ENCODE assay signal across 21 cellular contexts in the genomic region with DNA sequence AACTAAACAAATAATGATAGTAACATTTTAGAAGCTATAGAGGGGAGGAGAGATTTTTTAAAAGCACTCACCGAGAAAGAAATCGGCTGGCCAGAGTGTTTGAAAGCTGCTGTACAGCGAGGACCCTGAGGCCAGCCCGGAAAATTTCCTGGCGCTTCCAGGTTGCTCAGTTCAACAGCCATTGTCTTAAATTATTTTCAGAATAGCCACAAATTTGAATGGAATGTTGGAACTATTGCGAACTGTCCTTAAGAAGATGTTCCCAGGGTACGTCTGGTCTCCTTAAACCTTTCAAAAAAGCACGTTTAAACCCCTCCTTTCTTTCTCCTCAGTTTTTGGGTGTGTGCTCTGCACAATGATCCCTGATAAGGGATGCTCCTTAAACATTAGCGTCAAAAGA. TPM values are rescaled to one million over a fixed set of nuclear protein-coding genes. Genes with fewer than 3 reads are reported as not detected.
A peak's percentile ranks its signal among the peaks of the same experiment; 100 is the strongest.
DNase-seq lines count a peak whose midpoint lies in the region; ATAC-seq and TF ChIP-seq lines count a peak whose summit lies in the region.
"Had no signal": no experiment of that assay in that cellular context is flagged by ENCODE, and none has a peak within 500 bp of the region (broad histone marks: within the 10 kb centered on the region; RNA-seq: fewer than 3 reads in every experiment).

No MANE protein-coding gene starts in this region.

- H3K27ac ChIP-seq in Peyer's patch (peak overlapping the region in 3 of 4 donors; percentile 20 to 85 (median 77)), iPS-20b (ENCODE audit: low read length) (no peak overlapping the region), trophoblast cell (ENCODE audit: low read depth, low read length) (peak overlapping the region; percentile 21)
- H3K27ac ChIP-seq: C4-2B, psoas muscle had no signal

- H2AFZ ChIP-seq in trophoblast cell (ENCODE audit: insufficient read depth, low read length, poor library complexity) = no peak overlapping the region

- H3K9me3 ChIP-seq in Peyer's patch (no peaks in the 10 kb centered on the region), iPS-20b (ENCODE audit: insufficient read depth, low read depth, low read length) (no peaks in the 10 kb centered on the region), trophoblast cell (ENCODE audit: insufficient read depth, low read depth, low read length) (peaks cover 2% of the 10 kb centered on the region)
- H3K9me3 ChIP-seq: psoas muscle, SK-N-SH had no signal

- H3K27me3 ChIP-seq in Peyer's patch (no peaks in the 10 kb centered on the region), iPS-20b (ENCODE audit: insufficient read depth, low read length) (no peaks in the 10 kb centered on the region), trophoblast cell (ENCODE audit: insufficient read depth, low read length) (no peaks in the 10 kb centered on the region)

- H3K4me2 ChIP-seq in trophoblast cell (ENCODE audit: low read length) = no peak overlapping the region
- H3K4me2 ChIP-seq: SK-N-SH had no signal

- TF ChIP-seq CTCF in AG10803 (conservative IDR thresholded peaks at IDR 0.05; ENCODE audit: low read length) (no peak), Peyer's patch (IDR thresholded peaks at IDR 0.05) (no peak)

- H3K18ac ChIP-seq in trophoblast cell (ENCODE audit: low read length) = no peak overlapping the region

- DNase-seq in AG10803 (ENCODE audit: low read depth) (peak; percentile 44), Peyer's patch (no peak), trophoblast cell (no peak), NCI-H2107 treated with DMSO at 0.1 percent for 48 hours (lab: John Stamatoyannopoulos, UW; ENCODE audit: unreplicated experiment) (no peak), NCI-H2107 (lab: John Stamatoyannopoulos, UW) (no peak)
- DNase-seq: activated CD4-positive, alpha-beta T cell treated with anti-CD3 and anti-CD28 coated beads, Interleukin-2, amount 50 U/mL, for 48 hours; activated gamma-delta T cell; foreskin fibroblast; Kasumi-1; kidney glomerular epithelial cell; NCI-H1092; NCI-H2081; NCI-H524; psoas muscle; SK-N-SH; stimulated activated CD4-positive, alpha-beta T cell treated with anti-CD3 and anti-CD28 coated beads, Interleukin-12 subunit alpha, Interleukin-12 subunit beta, amount 100 ng/mL, for 4 hours had no signal

- peaks cover 3% of the 10 kb centered on the region for H3K79me2 ChIP-seq in trophoblast cell (ENCODE audit: control insufficient read depth, insufficient read depth, low read length, poor library complexity)

- no peak overlapping the region for H2BK120ac ChIP-seq in trophoblast cell (ENCODE audit: insufficient read depth, low read length, poor library complexity)

- H3K36me3 ChIP-seq in Peyer's patch (no peaks in the 10 kb centered on the region), iPS-20b (ENCODE audit: insufficient read depth, low read depth, low read length) (no peaks in the 10 kb centered on the region), trophoblast cell (ENCODE audit: control insufficient read depth in 1 of 2, insufficient read depth in 2 of 2, low read length in 2 of 2) (no peaks in the 10 kb centered on the region)

- no peak overlapping the region for H2AK5ac ChIP-seq in trophoblast cell (ENCODE audit: low read length)

- ATAC-seq in HG03108 (IDR thresholded peaks at IDR 0.05; ENCODE audit: unreplicated experiment) (no peak), HG02981 (IDR thresholded peaks at IDR 0.05; ENCODE audit: unreplicated experiment) (no peak)
- ATAC-seq: natural killer cell treated with Interleukin-12 subunit alpha and Interleukin-12 subunit beta and Interleukin-15 and Interleukin-18, amount 100 ng/mL, for 72 hours; psoas muscle had no signal

- no peak overlapping the region for H3K23ac ChIP-seq in trophoblast cell (ENCODE audit: low read length)

- H3K4me1 ChIP-seq in Peyer's patch = peaks cover 0 to 24% (median 0%) of the 10 kb centered on the region in 4 donors
- H3K4me1 ChIP-seq in iPS-20b (ENCODE audit: insufficient read depth, low read length) = peaks cover 5% of the 10 kb centered on the region; the same call in 1 of the 2 replicates
- H3K4me1 ChIP-seq in trophoblast cell (ENCODE audit: control insufficient read depth in 1 of 2, insufficient read depth in 2 of 2, low read length in 2 of 2) = peaks cover 8% of the 10 kb centered on the region in 2 experiments
- H3K4me1 ChIP-seq: psoas muscle had no signal

- no peak overlapping the region for H2BK5ac ChIP-seq in trophoblast cell (ENCODE audit: low read depth, low read length, poor library complexity)

- no peak overlapping the region for H2BK12ac ChIP-seq in trophoblast cell (ENCODE audit: low read length)

- H3K4me3 ChIP-seq in AG10803 (ENCODE audit: low read length) (no peak overlapping the region), Peyer's patch (no peak overlapping the region), iPS-20b (ENCODE audit: low read length) (no peak overlapping the region), trophoblast cell (ENCODE audit: low read depth, low read length) (no peak overlapping the region)
- H3K4me3 ChIP-seq: psoas muscle had no signal

- peaks cover 11% of the 10 kb centered on the region for H3K79me1 ChIP-seq in trophoblast cell (ENCODE audit: low read length)

- TF ChIP-seq POLR2A in Peyer's patch (IDR thresholded peaks at IDR 0.05) = no peak

- WGBS in trophoblast cell (ENCODE audit: extremely low coverage, insufficient coverage, insufficient read length) = no CpG with 5 or more reads among the region's 9 CpGs

- H4K91ac ChIP-seq in trophoblast cell (ENCODE audit: low read depth, low read length) = no peak overlapping the region

- H4K8ac ChIP-seq in trophoblast cell (ENCODE audit: low read depth, low read length) = no peak overlapping the region

- no peak overlapping the region for H3K14ac ChIP-seq in trophoblast cell (ENCODE audit: low read length)

- H3K9ac ChIP-seq in iPS-20b (ENCODE audit: low read depth, low read length) = 0 out of 2 replicates have a peak overlapping the region, but pooled peaks have one; percentile 6
- no peak overlapping the region for H3K9ac ChIP-seq in trophoblast cell (ENCODE audit: low read length)
- H3K9ac ChIP-seq: SK-N-SH had no signal

- no peak overlapping the region for H3K4ac ChIP-seq in trophoblast cell (ENCODE audit: low read depth, low read length)

- H4K12ac ChIP-seq in trophoblast cell (ENCODE audit: low read depth, low read length) = no peak overlapping the region

RNA-seq across cellular contexts. Expression of gene LPIN2, which starts 14.4 kb away (rescaled TPM):
- total RNA-seq in Peyer's patch = 100 to 1,000 TPM in 3 of 4 donors, 10 to 100 TPM in 1; 29.7 to 178 (median 133) TPM
- 15.7 and 16.3 TPM in 2 replicates for polyA plus RNA-seq in trophoblast cell (2013)
